ENCODE assay signal across 12 cellular contexts in genomic region chr3:13525827-13526625, GRCh38. TPM values are rescaled to one million over a fixed set of nuclear protein-coding genes. Genes with fewer than 3 reads are reported as not detected.
A peak's percentile ranks its signal among the peaks of the same experiment; 100 is the strongest.
DNase-seq lines count a peak whose midpoint lies in the region; ATAC-seq and TF ChIP-seq lines count a peak whose summit lies in the region.
"Had no signal": no experiment of that assay in that cellular context is flagged by ENCODE, and none has a peak within 500 bp of the region (broad histone marks: within the 10 kb centered on the region; RNA-seq: fewer than 3 reads in every experiment).

No MANE protein-coding gene starts in this region.

- no peak overlapping the region for H3K4me3 ChIP-seq in BLaER1 treated with 17β-estradiol and CSF1 and Interleukin-3, amounts not matched to agents 10 nM and 100 nM
- H3K4me3 ChIP-seq in gastroesophageal sphincter (no peak overlapping the region), ovary (no peak overlapping the region)

- H3K4me3 Mint-ChIP-seq in WTC11, result no peak overlapping the region
- H3K4me3 Mint-ChIP-seq: B cell, natural killer cell had no signal

- H4K20me1 ChIP-seq in BLaER1 treated with 17β-estradiol and CSF1 and Interleukin-3, amounts not matched to agents 10 nM and 100 nM, result no peaks in the 10 kb centered on the region

- H3K36me3 Mint-ChIP-seq in WTC11, result peaks cover 8% of the 10 kb centered on the region
- H3K36me3 Mint-ChIP-seq: natural killer cell had no signal

- intact Hi-C loops in posterior vena cava (cut with DNase I), result no loop called here
- intact Hi-C loops in ovary (cut with DNase I), result no loop called here

- 68 to 70% methylated on average over 7 to 9 of the region's 20 CpGs for WGBS in gastroesophageal sphincter (ENCODE audit: low coverage in 1 of 2), 2 donors
- 64 to 68% (median 67%) methylated on average over 20 of the region's 20 CpGs for WGBS in ovary, 3 donors

- peak overlapping the region in 1 of 11 experiments; percentile 19; a peak in 1 of 22 replicates for H3K9ac ChIP-seq in BLaER1 treated with 17β-estradiol and CSF1 and Interleukin-3, amounts not matched to agents 10 nM and 100 nM

- no peak for TF ChIP-seq POLR2A in gastroesophageal sphincter (IDR thresholded peaks at IDR 0.05)
- no peak for TF ChIP-seq POLR2A in ovary (IDR thresholded peaks at IDR 0.05)

- H3K27me3 Mint-ChIP-seq in WTC11 (ENCODE audit: low read depth), result no peaks in the 10 kb centered on the region; the same call in none of the 2 replicates

- peaks cover 20% of the 10 kb centered on the region for H3K9me3 Mint-ChIP-seq in WTC11
- H3K9me3 Mint-ChIP-seq: natural killer cell had no signal

- DNase-seq in WTC11 (ENCODE audit: low spot score) (no peak), posterior vena cava (ENCODE audit: low spot score) (peak; percentile 64), inferior parietal cortex (ENCODE audit: extremely low spot score) (no peak), NCI-H1417 treated with DMSO at 0.1 percent for 48 hours (lab: John Stamatoyannopoulos, UW) (no peak), ovary (no peak)
- DNase-seq: natural killer cell; NCI-H1436; stimulated activated CD4-positive, alpha-beta T cell treated with anti-CD3 and anti-CD28 coated beads, Interleukin-4, amount 100 ng/mL, for 24 hours had no signal

- peak overlapping the region; percentile 79 for H3K27ac Mint-ChIP-seq in WTC11
- H3K27ac Mint-ChIP-seq: B cell, natural killer cell had no signal

- TF ChIP-seq EP300 in gastroesophageal sphincter (IDR thresholded peaks at IDR 0.05), result no peak
- TF ChIP-seq EP300 in ovary (IDR thresholded peaks at IDR 0.05), result no peak

- peak; percentile 14 for ATAC-seq in WTC11
- peak; percentile 61 for ATAC-seq in gastroesophageal sphincter
- no peak for ATAC-seq in HG02973 (IDR thresholded peaks at IDR 0.05; ENCODE audit: unreplicated experiment)
- ATAC-seq: natural killer cell had no signal

- CTCF ChIA-PET in WTC11 (lab: Charles Lee), result interaction anchor here (0.6 to 2.9 kb wide), 5 partner anchors 29 to 123 kb away, joined by 3 to 18 read pairs (median 4); no protein-coding TSS in a partner anchor

- H3K4me1 ChIP-seq in BLaER1 treated with 17β-estradiol and CSF1 and Interleukin-3, amounts not matched to agents 10 nM and 100 nM, result peaks cover 8 to 20% (median 13%) of the 10 kb centered on the region in 10 experiments; a peak in 19 of 20 replicates
- H3K4me1 ChIP-seq in gastroesophageal sphincter, result peaks cover 0 to 34% (median 17%) of the 10 kb centered on the region in 3 donors
- H3K4me1 ChIP-seq in ovary (ENCODE audit: insufficient read depth), result no peaks in the 10 kb centered on the region

- H3K4me2 ChIP-seq in BLaER1 treated with 17β-estradiol and CSF1 and Interleukin-3, amounts not matched to agents 10 nM and 100 nM, result peak overlapping the region; percentile 10 to 43 (median 19); a peak in 10 of 22 replicates

- no peaks in the 10 kb centered on the region for H3K27me3 ChIP-seq in BLaER1 treated with 17β-estradiol and CSF1 and Interleukin-3, amounts not matched to agents 10 nM and 100 nM
- peaks cover 12% of the 10 kb centered on the region for H3K27me3 ChIP-seq in gastroesophageal sphincter
- no peaks in the 10 kb centered on the region for H3K27me3 ChIP-seq in ovary

- peaks cover 28% of the 10 kb centered on the region for H3K4me1 Mint-ChIP-seq in WTC11
- H3K4me1 Mint-ChIP-seq: B cell, natural killer cell had no signal

- no peaks in the 10 kb centered on the region for H3K36me3 ChIP-seq in BLaER1 treated with 17β-estradiol and CSF1 and Interleukin-3, amounts not matched to agents 10 nM and 100 nM
- no peaks in the 10 kb centered on the region for H3K36me3 ChIP-seq in gastroesophageal sphincter
- no peaks in the 10 kb centered on the region for H3K36me3 ChIP-seq in ovary

- TF ChIP-seq CTCF in WTC11 (IDR thresholded peaks at IDR 0.05), result no peak
- no peak for TF ChIP-seq CTCF in gastroesophageal sphincter (IDR thresholded peaks at IDR 0.05)
- TF ChIP-seq CTCF in ovary (IDR thresholded peaks at IDR 0.05), result no peak

- POLR2A ChIA-PET in WTC11 (lab: Charles Lee), result no interaction called here

- peak overlapping the region in 4 of 11 experiments; percentile 8 to 35 (median 30); a peak in 2 of 22 replicates for H3K27ac ChIP-seq in BLaER1 treated with 17β-estradiol and CSF1 and Interleukin-3, amounts not matched to agents 10 nM and 100 nM
- H3K27ac ChIP-seq in gastroesophageal sphincter, result peak overlapping the region in 3 of 4 donors; percentile 60 to 71 (median 60)
- no peak overlapping the region for H3K27ac ChIP-seq in ovary

- peaks cover 0 to 14% (median 5%) of the 10 kb centered on the region in 11 experiments; a peak in 10 of 22 replicates for H3K9me3 ChIP-seq in BLaER1 treated with 17β-estradiol and CSF1 and Interleukin-3, amounts not matched to agents 10 nM and 100 nM (replicated peaks in 1 of 11)
- H3K9me3 ChIP-seq in gastroesophageal sphincter, result no peaks in the 10 kb centered on the region
- H3K9me3 ChIP-seq in ovary, result no peaks in the 10 kb centered on the region

TF ChIP-seq in WTC11, 78 proteins besides CTCF, POLR2A, EP300 and RAD21:
- TF ChIP-seq ZBTB21 (CRISPR knock-in tag; IDR thresholded peaks at IDR 0.05; ENCODE audit: borderline replicate concordance) (0 out of 2 replicates have a peak, but pooled peaks have one; percentile 60), CDX4 (CRISPR knock-in tag; IDR thresholded peaks at IDR 0.05; ENCODE audit: borderline replicate concordance) (no peak), ZNF219 (CRISPR knock-in tag; IDR thresholded peaks at IDR 0.05; ENCODE audit: borderline replicate concordance) (no peak), ZNF671 (CRISPR knock-in tag; IDR thresholded peaks at IDR 0.05) (no peak), SOX15 (CRISPR knock-in tag; IDR thresholded peaks at IDR 0.05) (no peak), TEAD4 (CRISPR knock-in tag; IDR thresholded peaks at IDR 0.05) (no peak), ZNF396 (CRISPR knock-in tag; IDR thresholded peaks at IDR 0.05; ENCODE audit: borderline replicate concordance) (no peak), ETV6 (CRISPR knock-in tag; IDR thresholded peaks at IDR 0.05) (peak; percentile 55; the same call in 1 of the 2 replicates), SP1 (CRISPR knock-in tag; conservative IDR thresholded peaks at IDR 0.05) (0 out of 2 replicates have a peak, but pooled peaks have one; percentile 28), RELA (CRISPR knock-in tag; IDR thresholded peaks at IDR 0.05; ENCODE audit: borderline replicate concordance) (no peak), TP53 (CRISPR knock-in tag; IDR thresholded peaks at IDR 0.05) (0 out of 2 replicates have a peak, but pooled peaks have one; percentile 55)

RNA-seq across cellular contexts. Expression of gene FBLN2, which starts 22.9 kb away (rescaled TPM):
- 20.7 to 35.2 TPM (median 31.3 TPM) in 3 replicates for total RNA-seq in WTC11 (2021)
- total RNA-seq in gastroesophageal sphincter, result 100 to 1,000 TPM in 3 of 4 donors, 10 to 100 TPM in 1; 85.9 to 187 (median 117) TPM
- total RNA-seq in posterior vena cava, result 100 to 1,000 TPM; 283 to 585 TPM
- 10 to 100 TPM in 2 of 7 donors, 1 to 10 TPM in 5; 4.0 to 18.2 (median 7.3) TPM for total RNA-seq in ovary
- 10 to 100 TPM in 1 of 2 donors, 1 to 10 TPM in 1; 8.6 to 10.8 TPM for polyA plus RNA-seq in ovary

RNA-seq across cellular contexts. Expression of gene HDAC11, which starts 45.9 kb away (rescaled TPM):
- total RNA-seq in WTC11 (2021), result 11.5 to 12.5 TPM (median 12.0 TPM) in 3 replicates
- total RNA-seq in gastroesophageal sphincter, result 10 to 100 TPM; 22.3 to 37.1 (median 30.0) TPM
- total RNA-seq in posterior vena cava, result 10 to 100 TPM; 12.9 to 15.3 TPM
- 10 to 100 TPM in 6 of 7 donors, 1 to 10 TPM in 1; 9.3 to 27.1 (median 19.6) TPM for total RNA-seq in ovary
- polyA plus RNA-seq in ovary, result 10 to 100 TPM in 1 of 2 donors, 1 to 10 TPM in 1; 6.4 to 21.8 TPM

Comparison
In these comparisons a context has a peak if more than half of its experiments do, and no peak if none do; other contexts are left out.
1. H3K27ac ChIP-seq: peak in gastroesophageal sphincter (3 of 4); none in ovary (0 of 2).